ENCODE assay signal across 8 cellular contexts in genomic region chr10:48655426-48656240, GRCh38. TPM values are rescaled to one million over a fixed set of nuclear protein-coding genes. Genes with fewer than 3 reads are reported as not detected.
DNase-seq lines count a peak whose midpoint lies in the region; ATAC-seq and TF ChIP-seq lines count a peak whose summit lies in the region.

No MANE protein-coding gene starts in this region.

- no peaks in the 10 kb centered on the region for H3K36me3 Mint-ChIP-seq in CD4-positive, alpha-beta T cell (ENCODE audit: low read depth)
- no peaks in the 10 kb centered on the region for H3K36me3 Mint-ChIP-seq in progenitor cell of endocrine pancreas (ENCODE audit: insufficient read depth)

- H3K4me2 ChIP-seq in SK-N-SH: peak overlapping the region; percentile 99

- TF ChIP-seq RAD21 in SK-N-SH (IDR thresholded peaks at IDR 0.05; ENCODE audit: low read length): no peak

- POLR2A ChIA-PET in SK-N-SH (lab: Yijun Ruan, JAX): interaction anchor here (0.8 to 2.5 kb wide), 6 partner anchors 31 to 292 kb away, joined by 3 to 25 read pairs (median 4); partner anchors contain the start of gene ARHGAP22
- POLR2A ChIA-PET in CD4-positive, alpha-beta T cell (lab: Charles Lee): interaction anchor here (0.6 kb wide), 1 partner anchor 346 kb away, joined by 3 read pairs; no protein-coding TSS in a partner anchor

- CTCF ChIA-PET in SK-N-SH (lab: Yijun Ruan, JAX): interaction anchor here (0.5 to 14.1 kb wide), 157 partner anchors 8 to 1106 kb away, joined by 3 to 662 read pairs (median 6); partner anchors contain the start of genes ARHGAP22, LRRC18, OGDHL and WDFY4
- CTCF ChIA-PET in CD4-positive, alpha-beta T cell (lab: Charles Lee): interaction anchor here (0.7 to 1.5 kb wide), 3 partner anchors 12 to 883 kb away, joined by 3 to 5 read pairs (median 4); partner anchors contain the start of gene ERCC6

- H3K4me1 ChIP-seq in SK-N-SH (ENCODE audit: control insufficient read depth in 1 of 2, insufficient read depth in 2 of 2, low read depth in 1 of 2, low read length in 1 of 2) (peaks cover 5 to 20% of the 10 kb centered on the region in 2 experiments; a peak in 2 of 4 replicates), esophagus squamous epithelium (peaks cover 15 to 19% (median 17%) of the 10 kb centered on the region in 3 donors), muscle layer of duodenum (ENCODE audit: control insufficient read depth in 1 of 2, insufficient read depth in 2 of 2, low read length in 2 of 2) (peaks cover 0 to 13% of the 10 kb centered on the region in 2 donors)

- no peak overlapping the region for H3K27ac Mint-ChIP-seq in CD4-positive, alpha-beta T cell
- no peak overlapping the region for H3K27ac Mint-ChIP-seq in progenitor cell of endocrine pancreas

- intact Hi-C loops in esophagus squamous epithelium (cut with DNase I): loop anchor here (10.0 kb wide), 1 partner anchor 291 kb away; no protein-coding TSS in a partner anchor
- intact Hi-C loops in CD4-positive, alpha-beta T cell (cut with DNase I, micrococcal nuclease): loop anchor here in 1 of 2 experiments (1.0 to 5.0 kb wide), 2 partner anchors 292 to 348 kb away; partner anchors contain the start of gene MAPK8

- H3K9me3 Mint-ChIP-seq in CD4-positive, alpha-beta T cell: no peaks in the 10 kb centered on the region
- H3K9me3 Mint-ChIP-seq in progenitor cell of endocrine pancreas (ENCODE audit: low read depth): no peaks in the 10 kb centered on the region

- peaks cover 37% of the 10 kb centered on the region; the same call in 1 of the 2 replicates for H3K79me2 ChIP-seq in SK-N-SH (ENCODE audit: insufficient read depth)

- peak; percentile 30 for ATAC-seq in HG02759 (IDR thresholded peaks at IDR 0.05; ENCODE audit: unreplicated experiment)
- ATAC-seq in CD4-positive, alpha-beta T cell (ENCODE audit: poor library complexity): no peak

- H3K9me3 ChIP-seq in SK-N-SH (no peaks in the 10 kb centered on the region), esophagus squamous epithelium (no peaks in the 10 kb centered on the region), muscle layer of duodenum (ENCODE audit: control insufficient read depth in 1 of 2, low read length in 2 of 2) (no peaks in the 10 kb centered on the region)
- H3K9me3 ChIP-seq in CD4-positive, alpha-beta T cell (ENCODE audit: control insufficient read depth, low read length): no peaks in the 10 kb centered on the region

- H3K27ac ChIP-seq in SK-N-SH (ENCODE audit: low read depth in 2 of 2, low read length in 1 of 2): peak overlapping the region; percentile 69 to 74; a peak in 3 of 4 replicates
- H3K27ac ChIP-seq in esophagus squamous epithelium: peak overlapping the region; percentile 5 to 59 (median 28)
- H3K27ac ChIP-seq in muscle layer of duodenum (ENCODE audit: low read length): no peak overlapping the region
- H3K27ac ChIP-seq in CD4-positive, alpha-beta T cell (ENCODE audit: low read depth, low read length): no peak overlapping the region

- peak overlapping the region; percentile 53; the same call in 1 of the 2 replicates for H2AFZ ChIP-seq in SK-N-SH (ENCODE audit: low read depth)

- peak overlapping the region; percentile 75 for H3K9ac ChIP-seq in SK-N-SH

- H3K9me2 ChIP-seq in SK-N-SH: no peaks in the 10 kb centered on the region

- no peaks in the 10 kb centered on the region for H4K20me1 ChIP-seq in SK-N-SH (ENCODE audit: insufficient read depth)

- peak overlapping the region; percentile 69 to 71 for H3K4me3 ChIP-seq in SK-N-SH (ENCODE audit: low read depth in 2 of 2, low read length in 1 of 2)
- H3K4me3 ChIP-seq in esophagus squamous epithelium: peak overlapping the region; percentile 34 to 71 (median 43)
- peak overlapping the region; percentile 22 to 68 for H3K4me3 ChIP-seq in muscle layer of duodenum (ENCODE audit: low read depth in 1 of 2, low read length in 2 of 2)

- no peaks in the 10 kb centered on the region for H3F3A ChIP-seq in SK-N-SH (replicated peaks; ENCODE audit: insufficient read depth)

- peaks cover 33% of the 10 kb centered on the region for H3K27me3 Mint-ChIP-seq in CD4-positive, alpha-beta T cell
- peaks cover 64% of the 10 kb centered on the region for H3K27me3 Mint-ChIP-seq in progenitor cell of endocrine pancreas

- H3K27me3 ChIP-seq in SK-N-SH (ENCODE audit: insufficient read depth) (no peaks in the 10 kb centered on the region), esophagus squamous epithelium (peaks cover 0 to 21% (median 0%) of the 10 kb centered on the region in 4 donors), muscle layer of duodenum (ENCODE audit: low read depth, low read length) (peaks cover 10% of the 10 kb centered on the region)
- H3K27me3 ChIP-seq in CD4-positive, alpha-beta T cell (ENCODE audit: control insufficient read depth, insufficient read depth, low read length): peaks cover 10% of the 10 kb centered on the region

- peak in 1 of 2 experiments; percentile 69; a peak in 1 of 4 replicates for TF ChIP-seq EP300 in SK-N-SH (IDR thresholded peaks at IDR 0.05; ENCODE audit: borderline replicate concordance in 1 of 2, low read depth in 1 of 2, low read length in 1 of 2)

- TF ChIP-seq CTCF in SK-N-SH (IDR thresholded peaks at IDR 0.05): no peak
- no peak for TF ChIP-seq CTCF in esophagus squamous epithelium (IDR thresholded peaks at IDR 0.05)
- no peak for TF ChIP-seq CTCF in CD4-positive, alpha-beta T cell (IDR thresholded peaks at IDR 0.05)
- no peak for TF ChIP-seq CTCF in progenitor cell of endocrine pancreas (IDR thresholded peaks at IDR 0.05; ENCODE audit: unreplicated experiment)

- 0% methylated on average over 27 of the region's 55 CpGs for WGBS in SK-N-SH (ENCODE audit: low lambda C conversion rate)
- 7% methylated on average over 3 of the region's 55 CpGs; no CpG with 5 or more reads in 1 of the 2 donors for WGBS in esophagus squamous epithelium, 2 donors

- H3K36me3 ChIP-seq in SK-N-SH (replicated peaks in 1 of 2; ENCODE audit: control insufficient read depth in 1 of 2, insufficient read depth in 2 of 2, low read length in 1 of 2) (peaks cover 0 to 7% of the 10 kb centered on the region in 2 experiments), esophagus squamous epithelium (no peaks in the 10 kb centered on the region), muscle layer of duodenum (ENCODE audit: control insufficient read depth in 1 of 2, insufficient read depth in 2 of 2, low read length in 2 of 2) (no peaks in the 10 kb centered on the region)

- TF ChIP-seq POLR2A in esophagus squamous epithelium (IDR thresholded peaks at IDR 0.05): no peak

- DNase-seq in NCI-H510A (lab: John Stamatoyannopoulos, UW) (peak; percentile 47), NCI-H510A treated with DMSO at 0.1 percent for 48 hours (lab: John Stamatoyannopoulos, UW) (no peak), SK-N-SH (peak; percentile 71), esophagus squamous epithelium (lab: John Stamatoyannopoulos, UW) (no peak), progenitor cell of endocrine pancreas (ENCODE audit: low spot score, unreplicated experiment) (no peak)
- DNase-seq in CD4-positive, alpha-beta T cell: no peak

- H3K4me1 Mint-ChIP-seq in CD4-positive, alpha-beta T cell (ENCODE audit: low read depth): peaks cover 5% of the 10 kb centered on the region
- peaks cover 3% of the 10 kb centered on the region for H3K4me1 Mint-ChIP-seq in progenitor cell of endocrine pancreas (ENCODE audit: low read depth)

- no peak overlapping the region for H3K4me3 Mint-ChIP-seq in CD4-positive, alpha-beta T cell
- no peak overlapping the region for H3K4me3 Mint-ChIP-seq in progenitor cell of endocrine pancreas (ENCODE audit: low read depth)

TF ChIP-seq in SK-N-SH, 30 proteins besides CTCF, POLR2A, EP300 and RAD21 (continues in another document):
- TF ChIP-seq RXRA (IDR thresholded peaks at IDR 0.05; ENCODE audit: borderline replicate concordance, low read depth): peak; percentile 97
- TF ChIP-seq MXI1 (IDR thresholded peaks at IDR 0.05; ENCODE audit: low read depth, low read length): peak; percentile 51
- TF ChIP-seq USF1 (IDR thresholded peaks at IDR 0.05; ENCODE audit: borderline replicate concordance, low read depth): no peak
- peak; percentile 33; the same call in 1 of the 2 replicates for TF ChIP-seq RCOR1 (IDR thresholded peaks at IDR 0.05; ENCODE audit: low read length)
- 0 out of 2 replicates have a peak, but pooled peaks have one; percentile 22 for TF ChIP-seq TEAD4 (IDR thresholded peaks at IDR 0.05; ENCODE audit: borderline replicate concordance, insufficient read depth)
- TF ChIP-seq MAX (IDR thresholded peaks at IDR 0.05; ENCODE audit: low read depth): peak; percentile 95
- TF ChIP-seq USF2 (IDR thresholded peaks at IDR 0.05; ENCODE audit: borderline replicate concordance, low read depth, low read length): no peak
- TF ChIP-seq FOSL2 (IDR thresholded peaks at IDR 0.05; ENCODE audit: borderline replicate concordance, low read depth): peak; percentile 84; the same call in 1 of the 2 replicates
- no peak for TF ChIP-seq EZH2phosphoT487 (IDR thresholded peaks at IDR 0.05; ENCODE audit: borderline replicate concordance, low read depth)

RNA-seq across cellular contexts. Expression of gene WDFY4, which starts 29.0 kb away (rescaled TPM):
- not detected in 2 replicates for polyA plus RNA-seq in SK-N-SH (2012; rRNA removed)
- not detected in 2 replicates for polyA plus RNA-seq in SK-N-SH (2012; cell fraction: cytosol; rRNA removed)
- not detected in 2 replicates for polyA plus RNA-seq in SK-N-SH (2012; cell fraction: nucleus; rRNA removed)
- total RNA-seq in esophagus squamous epithelium: 1 to 10 TPM in 1 of 4 donors, under 1 TPM in 3; 0.61 to 3.8 (median 0.88) TPM
- 1 to 10 TPM; 1.3 to 2.5 TPM for total RNA-seq in CD4-positive, alpha-beta T cell
- 0.07 and 0.16 TPM in 2 replicates for total RNA-seq in progenitor cell of endocrine pancreas

RNA-seq across cellular contexts. Expression of gene ARHGAP22, which starts 50.8 kb away (rescaled TPM):
- polyA plus RNA-seq in SK-N-SH (2012; rRNA removed): 12.4 and 13.8 TPM in 2 replicates
- polyA plus RNA-seq in SK-N-SH (2012; cell fraction: cytosol; rRNA removed): 9.9 and 11.6 TPM in 2 replicates
- polyA plus RNA-seq in SK-N-SH (2012; cell fraction: nucleus; rRNA removed): 35.6 and 42.2 TPM in 2 replicates
- total RNA-seq in esophagus squamous epithelium (1 to 10 TPM in 2 of 4 donors, under 1 TPM in 2; 0.59 to 2.1 (median 1.2) TPM), progenitor cell of endocrine pancreas (3.8 and 4.7 TPM in 2 replicates)
- not detected for total RNA-seq in CD4-positive, alpha-beta T cell

Comparison
In these comparisons a context has a peak if more than half of its experiments do, and no peak if none do; other contexts are left out.
1. DNase-seq: peak in NCI-H510A (single experiment) and SK-N-SH (single experiment); none in NCI-H510A treated with DMSO at 0.1 percent for 48 hours (single experiment), esophagus squamous epithelium (single experiment), CD4-positive, alpha-beta T cell (0 of 10) and progenitor cell of endocrine pancreas (single experiment).
2. H3K27ac ChIP-seq: peak in SK-N-SH (2 of 2) and esophagus squamous epithelium (4 of 4); none in muscle layer of duodenum (single experiment) and CD4-positive, alpha-beta T cell (single experiment).
3. Peak in every context shown above with its lines, with median percentiles within 50 percentile points of each other: H3K4me3 ChIP-seq.